In genomic region chr11:14411818-14412217, GRCh38 we compare ENCODE assay signal across 13 cellular contexts. TPM values are rescaled to one million over a fixed set of nuclear protein-coding genes. Genes with fewer than 3 reads are reported as not detected.
DNase-seq lines count a peak whose midpoint lies in the region; ATAC-seq and TF ChIP-seq lines count a peak whose summit lies in the region.
"Had no signal": no experiment of that assay in that cellular context is flagged by ENCODE, and none has a peak within 500 bp of the region (broad histone marks: within the 10 kb centered on the region; RNA-seq: fewer than 3 reads in every experiment).

No MANE protein-coding gene starts in this region.

- no peaks in the 10 kb centered on the region for H3K36me3 ChIP-seq in lower lobe of right lung

- H3K27me3 Mint-ChIP-seq in CD14-positive monocyte (ENCODE audit: low read depth in 3 of 3), result peaks cover 0 to 4% (median 4%) of the 10 kb centered on the region in 3 donors
- H3K27me3 Mint-ChIP-seq: activated CD4-positive, alpha-beta memory T cell treated with anti-CD3 and anti-CD28 coated beads for 36 hours had no signal

- H3K4me3 ChIP-seq in cardiac fibroblast (replicated peaks in 1 of 2; ENCODE audit: low read depth in 2 of 2, low read length in 2 of 2) (no peak overlapping the region), lower lobe of right lung (no peak overlapping the region)
- H3K4me3 ChIP-seq: SK-N-MC had no signal

- no peaks in the 10 kb centered on the region for H3K9me3 Mint-ChIP-seq in CD14-positive monocyte
- H3K9me3 Mint-ChIP-seq: activated CD4-positive, alpha-beta memory T cell treated with anti-CD3 and anti-CD28 coated beads for 36 hours had no signal

- H3K36me3 Mint-ChIP-seq in CD14-positive monocyte, result no peaks in the 10 kb centered on the region
- H3K36me3 Mint-ChIP-seq: activated CD4-positive, alpha-beta memory T cell treated with anti-CD3 and anti-CD28 coated beads for 36 hours had no signal

- DNase-seq in Right ventricle myocardium inferior (ENCODE audit: missing footprints) (peak; percentile 59), cardiac septum (ENCODE audit: low spot score) (no peak), cardiac fibroblast (ENCODE audit: low read depth in 2 of 2) (peak; percentile 84 to 93), lower lobe of right lung (no peak), NCI-H1417 (lab: John Stamatoyannopoulos, UW) (no peak), CD14-positive monocyte (ENCODE audit: low spot score) (no peak), DMS114 treated with DMSO at 0.1 percent for 48 hours (lab: John Stamatoyannopoulos, UW; ENCODE audit: unreplicated experiment) (no peak)
- DNase-seq: activated CD4-positive, alpha-beta memory T cell treated with anti-CD3 and anti-CD28 coated beads for 36 hours; anterior cingulate cortex; NCI-H345 had no signal

- peak; percentile 70 for ATAC-seq in Right ventricle myocardium inferior
- ATAC-seq in lower lobe of right lung, result peak; percentile 12 to 16
- ATAC-seq in GM21360 (IDR thresholded peaks at IDR 0.05; ENCODE audit: unreplicated experiment), result no peak
- ATAC-seq: HepG2 had no signal

- H3K27me3 ChIP-seq in lower lobe of right lung (ENCODE audit: low read depth), result no peaks in the 10 kb centered on the region

- H3K4me1 ChIP-seq in lower lobe of right lung, result no peaks in the 10 kb centered on the region

- intact Hi-C loops in Right ventricle myocardium inferior (cut with DNase I), result no loop called here
- intact Hi-C loops in cardiac septum (cut with DNase I), result no loop called here
- intact Hi-C loops in lower lobe of right lung (cut with DNase I), result no loop called here
- intact Hi-C loops in CD14-positive monocyte (cut with micrococcal nuclease), result no loop called here

- peak overlapping the region in 1 of 7 donors; percentile 8 for H3K27ac Mint-ChIP-seq in CD14-positive monocyte
- H3K27ac Mint-ChIP-seq: activated CD4-positive, alpha-beta memory T cell treated with anti-CD3 and anti-CD28 coated beads for 36 hours had no signal

- H3K9me3 ChIP-seq in lower lobe of right lung, result no peaks in the 10 kb centered on the region

- H3K27ac ChIP-seq in lower lobe of right lung, result no peak overlapping the region
- H3K27ac ChIP-seq: SK-N-MC had no signal

- H3K4me1 Mint-ChIP-seq in CD14-positive monocyte, result peaks cover 4% of the 10 kb centered on the region

- TF ChIP-seq CTCF in cardiac fibroblast (IDR thresholded peaks at IDR 0.05; ENCODE audit: low read depth, low read length) (no peak), lower lobe of right lung (IDR thresholded peaks at IDR 0.05) (no peak), CD14-positive monocyte (IDR thresholded peaks at IDR 0.05) (no peak)

- H3K4me3 Mint-ChIP-seq in CD14-positive monocyte, result no peak overlapping the region
- H3K4me3 Mint-ChIP-seq: activated CD4-positive, alpha-beta memory T cell treated with anti-CD3 and anti-CD28 coated beads for 36 hours had no signal

RNA-seq across cellular contexts. Expression of gene RRAS2, which starts 52.8 kb away (rescaled TPM):
- total RNA-seq in Right ventricle myocardium inferior (29.9 TPM), cardiac septum (142 TPM), lower lobe of right lung (35.8 TPM)
- polyA plus RNA-seq in CD14-positive monocyte, result under 1 TPM in 1 of 2 donors, not detected in 1; 0.19 TPM

Comparison
In these comparisons a context has a peak if more than half of its experiments do, and no peak if none do; other contexts are left out.
1. DNase-seq: peak in Right ventricle myocardium inferior (single experiment) and cardiac fibroblast (2 of 2); none in cardiac septum (single experiment), lower lobe of right lung (single experiment), NCI-H1417 (0 of 3), CD14-positive monocyte (single experiment) and DMS114 treated with DMSO at 0.1 percent for 48 hours (single experiment).